ENCODE assay signal across 9 cellular contexts in the genomic region with DNA sequence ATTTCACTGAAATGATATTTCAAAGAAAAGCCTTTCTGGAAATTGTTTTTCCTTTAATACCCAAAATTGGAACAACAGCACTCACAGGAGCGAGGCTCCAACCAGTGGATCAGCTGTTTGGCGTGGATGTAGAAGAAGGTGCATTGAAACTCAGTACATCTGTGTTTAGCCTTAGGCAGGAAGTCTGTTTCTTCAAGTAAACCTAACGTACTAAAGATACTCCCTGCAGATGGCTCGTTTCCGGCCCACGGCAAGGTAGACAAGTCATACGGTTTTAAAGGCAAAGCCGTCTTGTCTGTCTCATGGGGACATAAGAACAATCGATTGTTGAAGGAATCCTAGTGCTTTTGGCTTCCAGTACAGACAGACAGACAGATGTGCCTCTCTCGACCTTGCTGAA. TPM values are rescaled to one million over a fixed set of nuclear protein-coding genes. Genes with fewer than 3 reads are reported as not detected.
DNase-seq lines count a peak whose midpoint lies in the region; ATAC-seq, FAIRE-seq and TF ChIP-seq lines count a peak whose summit lies in the region.
"Had no signal": no experiment of that assay in that cellular context is flagged by ENCODE, and none has a peak within 500 bp of the region (broad histone marks: within the 10 kb centered on the region; RNA-seq: fewer than 3 reads in every experiment).

No MANE protein-coding gene starts in this region.

- peaks cover 16 to 75% (median 65%) of the 10 kb centered on the region in 4 donors for H3K4me1 Mint-ChIP-seq in naive thymus-derived CD8-positive, alpha-beta T cell

- H3K27me3 Mint-ChIP-seq in naive thymus-derived CD8-positive, alpha-beta T cell: no peaks in the 10 kb centered on the region
- H3K27me3 Mint-ChIP-seq: brain had no signal

- DNase-seq in activated CD4-positive, alpha-beta T cell treated with anti-CD3 and anti-CD28 coated beads for 48 hours: peak; percentile 66
- peak in 8 of 10 donors; percentile 32 to 78 (median 48) for DNase-seq in naive thymus-derived CD8-positive, alpha-beta T cell
- DNase-seq in A673 (ENCODE audit: low spot score): no peak
- no peak for DNase-seq in NCI-H1092 (lab: John Stamatoyannopoulos, UW)
- no peak for DNase-seq in HTR-8/SVneo (ENCODE audit: insufficient read length, low spot score)
- DNase-seq in heart right ventricle: no peak

- TF ChIP-seq CTCF in A673 (conservative IDR thresholded peaks at IDR 0.05; ENCODE audit: low read depth, low read length) (no peak), heart right ventricle (IDR thresholded peaks at IDR 0.05) (no peak)

- no peaks in the 10 kb centered on the region for H3K36me3 ChIP-seq in A673 (ENCODE audit: insufficient read depth, low read length, poor library complexity, severe bottlenecking)
- H3K36me3 ChIP-seq in heart right ventricle: peaks cover 0 to 17% (median 0%) of the 10 kb centered on the region in 9 donors

- H3K4me3 Mint-ChIP-seq in naive thymus-derived CD8-positive, alpha-beta T cell: peak overlapping the region; percentile 11 to 74 (median 52)
- H3K4me3 Mint-ChIP-seq: brain had no signal

- no peak for FAIRE-seq in HTR-8/SVneo (lab: Jason Lieb, UNC)

- peaks cover 0 to 15% (median 4%) of the 10 kb centered on the region in 3 donors for H3K36me3 Mint-ChIP-seq in naive thymus-derived CD8-positive, alpha-beta T cell

- H3K27ac ChIP-seq in A673 (ENCODE audit: low read depth, low read length, poor library complexity, severe bottlenecking) (no peak overlapping the region), heart right ventricle (peak overlapping the region in 5 of 10 donors; percentile 10 to 48 (median 23))

- WGBS in heart right ventricle, 2 donors: 56 to 57% methylated on average over 10 of the region's 10 CpGs

- H3K4me3 ChIP-seq in A673 (ENCODE audit: low read depth, low read length, poor library complexity, severe bottlenecking) (no peak overlapping the region), heart right ventricle (no peak overlapping the region)

- intact Hi-C loops in A673 (cut with micrococcal nuclease; ENCODE audit: unreplicated experiment): no loop called here
- intact Hi-C loops in heart right ventricle (cut with DNase I): loop anchor here in 2 of 10 donors (2.0 to 5.0 kb wide), 2 partner anchors 54 to 90 kb away; no protein-coding TSS in a partner anchor

- no peaks in the 10 kb centered on the region for H3K9me3 ChIP-seq in A673 (ENCODE audit: low read depth, low read length, poor library complexity, severe bottlenecking)
- H3K9me3 ChIP-seq in heart right ventricle: no peaks in the 10 kb centered on the region

- H3K4me1 ChIP-seq in A673 (ENCODE audit: insufficient read depth, low read length, poor library complexity, severe bottlenecking) (no peaks in the 10 kb centered on the region), heart right ventricle (peaks cover 0 to 62% (median 36%) of the 10 kb centered on the region in 9 donors)

- H3K9me3 Mint-ChIP-seq in naive thymus-derived CD8-positive, alpha-beta T cell: peaks cover 0 to 3% (median 0%) of the 10 kb centered on the region in 9 donors

- POLR2A ChIA-PET in naive thymus-derived CD8-positive, alpha-beta T cell (lab: Charles Lee): interaction anchor here (1.5 to 6.5 kb wide), 3 partner anchors 10 to 21 kb away, joined by 3 to 88 read pairs (median 5); no protein-coding TSS in a partner anchor
- POLR2A ChIA-PET in A673 (lab: Charles Lee; ENCODE audit: low non-redundant PET): no interaction called here

- H3K27me3 ChIP-seq in A673 (replicated peaks; ENCODE audit: insufficient read depth, low read depth, low read length, poor library complexity) (no peaks in the 10 kb centered on the region), heart right ventricle (no peaks in the 10 kb centered on the region)

- H3K27ac Mint-ChIP-seq in naive thymus-derived CD8-positive, alpha-beta T cell: peak overlapping the region; percentile 76 to 100 (median 95)

- ATAC-seq in GM18511 (IDR thresholded peaks at IDR 0.05; ENCODE audit: unreplicated experiment): peak; percentile 71
- peak; percentile 50 for ATAC-seq in HG02870 (IDR thresholded peaks at IDR 0.05; ENCODE audit: unreplicated experiment)
- peak; percentile 57 to 66 for ATAC-seq in naive thymus-derived CD8-positive, alpha-beta T cell
- no peak for ATAC-seq in heart right ventricle

- CTCF ChIA-PET in A673 (lab: Charles Lee): no interaction called here

- BruUV-seq in A673 (replicated peaks; lab: Mats Ljungman, UMichigan): no TSS peak

RNA-seq across cellular contexts. Expression of a gene that starts 50.0 kb away (rescaled TPM):
- under 1 TPM; 0.42 to 0.69 TPM for total RNA-seq in naive thymus-derived CD8-positive, alpha-beta T cell
- polyA plus RNA-seq in naive thymus-derived CD8-positive, alpha-beta T cell: not detected
- total RNA-seq in A673 (2021) (1.7 and 1.8 TPM in 2 replicates), heart right ventricle (10 to 100 TPM; 24.2 to 44.9 (median 32.9) TPM)
- 1 to 10 TPM; 4.0 to 4.4 TPM for polyA plus RNA-seq in heart right ventricle

Comparison
In these comparisons a context has a peak if more than half of its experiments do, and no peak if none do; other contexts are left out.
1. ATAC-seq: peak in GM18511 (single experiment), HG02870 (single experiment) and naive thymus-derived CD8-positive, alpha-beta T cell (2 of 2); none in heart right ventricle (0 of 8).
2. DNase-seq: peak in activated CD4-positive, alpha-beta T cell treated with anti-CD3 and anti-CD28 coated beads for 48 hours (single experiment) and naive thymus-derived CD8-positive, alpha-beta T cell (8 of 10); none in A673 (single experiment), NCI-H1092 (single experiment), HTR-8/SVneo (single experiment) and heart right ventricle (0 of 2).